Comparison of ENCODE assay signal across 6 cellular contexts in the genomic region with DNA sequence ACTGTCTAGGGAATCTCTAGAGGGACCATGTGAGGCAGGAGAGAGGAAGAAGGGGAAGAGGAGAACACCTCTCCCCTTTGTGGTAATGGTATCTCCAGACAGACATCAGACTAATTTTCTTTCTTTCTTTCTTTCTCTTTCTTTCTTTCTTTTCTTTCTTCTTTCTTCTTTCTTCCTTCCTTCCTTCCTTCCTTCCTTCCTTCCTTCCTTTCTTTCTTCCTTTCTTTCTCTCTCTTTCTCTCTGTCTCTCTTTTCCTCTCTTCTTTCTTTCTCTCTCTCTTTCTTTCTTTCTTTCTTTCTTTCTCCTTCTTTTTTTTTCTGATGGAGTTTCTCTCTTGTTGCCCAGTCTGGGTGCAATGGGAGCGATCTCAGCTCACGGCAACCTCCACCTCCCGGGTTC.
"Had no signal": no experiment of that assay in that cellular context is flagged by ENCODE, and none has a peak within 500 bp of the region (broad histone marks: within the 10 kb centered on the region; RNA-seq: fewer than 3 reads in every experiment).

No MANE protein-coding gene starts in this region.

- H3K9me3 ChIP-seq: HAP-1 had no signal

- H3K4me3 ChIP-seq: GM23248, HAP-1 had no signal

- H3K4me1 ChIP-seq: HAP-1 had no signal

- H3K36me3 ChIP-seq: HAP-1 had no signal

- H3K27ac ChIP-seq: GM23248 had no signal

- DNase-seq: GM23248, GOT3, H7, IMR-90 had no signal

- ATAC-seq: HCT116 had no signal
